Comparison of ENCODE assay signal across 16 cellular contexts in genomic region chr14:34826661-34827060, GRCh38. TPM values are rescaled to one million over a fixed set of nuclear protein-coding genes. Genes with fewer than 3 reads are reported as not detected.
DNase-seq lines count a peak whose midpoint lies in the region; ATAC-seq and TF ChIP-seq lines count a peak whose summit lies in the region.
"Had no signal": no experiment of that assay in that cellular context is flagged by ENCODE, and none has a peak within 500 bp of the region (broad histone marks: within the 10 kb centered on the region; RNA-seq: fewer than 3 reads in every experiment).

No MANE protein-coding gene starts in this region.

- CTCF ChIA-PET in PC-3 (lab: Charles Lee): no interaction called here
- CTCF ChIA-PET in OCI-LY7 (lab: Charles Lee; ENCODE audit: unreplicated experiment): no interaction called here

- peaks cover 28% of the 10 kb centered on the region for H3K4me1 Mint-ChIP-seq in activated CD4-positive, alpha-beta T cell treated with anti-CD3 and anti-CD28 coated beads, Interleukin-2, amount 10 ng/mL, durations not matched to agents 24 days and 14 days
- H3K4me1 Mint-ChIP-seq: neural progenitor cell had no signal

- H3K79me2 ChIP-seq in PC-3 (ENCODE audit: low read length) (peaks cover 9% of the 10 kb centered on the region; the same call in 1 of the 2 replicates), OCI-LY7 (ENCODE audit: insufficient read depth, low read depth, low read length) (peaks cover 38% of the 10 kb centered on the region; the same call in 1 of the 2 replicates)

- H3K27ac Mint-ChIP-seq in activated CD4-positive, alpha-beta T cell treated with anti-CD3 and anti-CD28 coated beads, Interleukin-2, amount 10 ng/mL, durations not matched to agents 24 days and 14 days: peak overlapping the region; percentile 23
- H3K27ac Mint-ChIP-seq: neural progenitor cell had no signal

- H3K4me3 Mint-ChIP-seq in activated CD4-positive, alpha-beta T cell treated with anti-CD3 and anti-CD28 coated beads, Interleukin-2, amount 10 ng/mL, durations not matched to agents 24 days and 14 days: no peak overlapping the region
- H3K4me3 Mint-ChIP-seq: neural progenitor cell had no signal

- H3K36me3 Mint-ChIP-seq in activated CD4-positive, alpha-beta T cell treated with anti-CD3 and anti-CD28 coated beads, Interleukin-2, amount 10 ng/mL, durations not matched to agents 24 days and 14 days (ENCODE audit: low read depth): peaks cover 51% of the 10 kb centered on the region

- no peaks in the 10 kb centered on the region for H3K27me3 ChIP-seq in PC-3 (ENCODE audit: low read length)
- H3K27me3 ChIP-seq: neural progenitor cell, Peyer's patch, thyroid gland had no signal

- no peaks in the 10 kb centered on the region for H3K9me2 ChIP-seq in PC-3 (replicated peaks; ENCODE audit: low read length)
- H3K9me2 ChIP-seq in OCI-LY7 (ENCODE audit: insufficient read depth, low read length): no peaks in the 10 kb centered on the region

- BruUV-seq in PC-3 (replicated peaks; lab: Mats Ljungman, UMichigan) (no TSS peak), OCI-LY7 (replicated peaks; lab: Mats Ljungman, UMichigan) (no TSS peak)

- H3K27me3 Mint-ChIP-seq in activated CD4-positive, alpha-beta T cell treated with anti-CD3 and anti-CD28 coated beads, Interleukin-2, amount 10 ng/mL, durations not matched to agents 24 days and 14 days: no peaks in the 10 kb centered on the region

- H3K4me2 ChIP-seq in PC-3 (ENCODE audit: low read length) (no peak overlapping the region), OCI-LY7 (ENCODE audit: low read length) (no peak overlapping the region)
- H3K4me2 ChIP-seq: neural progenitor cell had no signal

- H3K4me3 ChIP-seq in PC-3 (ENCODE audit: low read length): no peak overlapping the region
- H3K4me3 ChIP-seq in choroid plexus epithelial cell (ENCODE audit: low read depth, low read length): no peak overlapping the region
- no peak overlapping the region for H3K4me3 ChIP-seq in OCI-LY7 (ENCODE audit: low read depth, low read length, poor library complexity, severe bottlenecking)
- H3K4me3 ChIP-seq: left ventricle myocardium inferior, neural progenitor cell, Peyer's patch, thyroid gland had no signal

- peaks cover 3% of the 10 kb centered on the region for H3K9me3 Mint-ChIP-seq in activated CD4-positive, alpha-beta T cell treated with anti-CD3 and anti-CD28 coated beads, Interleukin-2, amount 10 ng/mL, durations not matched to agents 24 days and 14 days
- H3K9me3 Mint-ChIP-seq: neural progenitor cell had no signal

- H3K36me3 ChIP-seq in PC-3 (ENCODE audit: low read depth, low read length): peaks cover 6% of the 10 kb centered on the region; the same call in 1 of the 2 replicates
- peaks cover 83% of the 10 kb centered on the region for H3K36me3 ChIP-seq in OCI-LY7 (ENCODE audit: insufficient read depth, low read length)
- H3K36me3 ChIP-seq: neural progenitor cell, thyroid gland had no signal

- no peaks in the 10 kb centered on the region for H3K4me1 ChIP-seq in PC-3 (ENCODE audit: insufficient read depth, low read length)
- no peaks in the 10 kb centered on the region for H3K4me1 ChIP-seq in OCI-LY7 (ENCODE audit: insufficient read depth, low read length, poor library complexity, severe bottlenecking)
- H3K4me1 ChIP-seq: left ventricle myocardium inferior, neural progenitor cell, Peyer's patch, thyroid gland had no signal

- no peak for TF ChIP-seq CTCF in PC-3 (conservative IDR thresholded peaks at IDR 0.05; ENCODE audit: low read depth, low read length)
- no peak for TF ChIP-seq CTCF in choroid plexus epithelial cell (conservative IDR thresholded peaks at IDR 0.05; ENCODE audit: low read depth, low read length)
- TF ChIP-seq CTCF in OCI-LY7 (conservative IDR thresholded peaks at IDR 0.05; ENCODE audit: low read length): no peak

- no peaks in the 10 kb centered on the region for H3K9me3 ChIP-seq in PC-3 (ENCODE audit: low read length)
- no peaks in the 10 kb centered on the region for H3K9me3 ChIP-seq in OCI-LY7 (ENCODE audit: low read length)
- H3K9me3 ChIP-seq: left ventricle myocardium inferior, Peyer's patch, thyroid gland had no signal

- DNase-seq in activated CD4-positive, alpha-beta T cell treated with anti-CD3 and anti-CD28 coated beads, Interleukin-2, amount 10 ng/mL, durations not matched to agents 24 days and 14 days: no peak
- no peak for DNase-seq in activated CD4-positive, alpha-beta T cell treated with anti-CD3 and anti-CD28 coated beads for 4 hours
- DNase-seq in PC-3: peak; percentile 10
- peak; percentile 35 for DNase-seq in choroid plexus epithelial cell (ENCODE audit: low read depth)
- DNase-seq in renal cortical epithelial cell (ENCODE audit: low read depth): peak; percentile 15
- no peak for DNase-seq in nucleus accumbens (lab: John Stamatoyannopoulos, UW)
- DNase-seq in OCI-LY7 (ENCODE audit: low spot score): no peak
- DNase-seq: anterior cingulate cortex; effector memory CD4-positive, alpha-beta T cell; left ventricle myocardium inferior; Peyer's patch; small intestine; thyroid gland had no signal

- peak; percentile 79 for ATAC-seq in PC-3
- no peak for ATAC-seq in GM21515 (IDR thresholded peaks at IDR 0.05; ENCODE audit: unreplicated experiment)

- no peaks in the 10 kb centered on the region for H3F3A ChIP-seq in PC-3 (ENCODE audit: low read length, unreplicated experiment)

- H3K27ac ChIP-seq in PC-3 (ENCODE audit: low read length) (no peak overlapping the region), OCI-LY7 (ENCODE audit: low read depth, low read length, poor library complexity, severe bottlenecking) (no peak overlapping the region)
- H3K27ac ChIP-seq: HL-60, left ventricle myocardium inferior, neural progenitor cell, Peyer's patch, thyroid gland had no signal

- intact Hi-C loops in activated CD4-positive, alpha-beta T cell treated with anti-CD3 and anti-CD28 coated beads, Interleukin-2, amount 10 ng/mL, durations not matched to agents 24 days and 14 days (cut with micrococcal nuclease): no loop called here
- intact Hi-C loops in PC-3 (cut with micrococcal nuclease) (no loop called here), OCI-LY7 (cut with micrococcal nuclease; ENCODE audit: unreplicated experiment) (no loop called here)

- no peak overlapping the region for H3K9ac ChIP-seq in PC-3 (ENCODE audit: low read length)
- H3K9ac ChIP-seq: neural progenitor cell had no signal

- POLR2A ChIA-PET in PC-3 (lab: Charles Lee; ENCODE audit: unreplicated experiment) (no interaction called here), OCI-LY7 (lab: Charles Lee) (interaction anchor here (0.9 to 1.2 kb wide), 2 partner anchors 26 to 41 kb away, joined by 3 read pairs; no protein-coding TSS in a partner anchor)

- H2AFZ ChIP-seq in PC-3 (ENCODE audit: low read length): no peak overlapping the region
- H2AFZ ChIP-seq in OCI-LY7 (ENCODE audit: low read length): no peak overlapping the region
- H2AFZ ChIP-seq: neural progenitor cell had no signal

- H4K20me1 ChIP-seq in PC-3 (ENCODE audit: low read length): no peaks in the 10 kb centered on the region
- H4K20me1 ChIP-seq in OCI-LY7 (ENCODE audit: insufficient read depth, low read length): no peaks in the 10 kb centered on the region

RNA-seq across cellular contexts. Expression of gene BAZ1A, which starts 48.5 kb away (rescaled TPM):
- 89.7 TPM in 2 replicates for total RNA-seq in activated CD4-positive, alpha-beta T cell treated with anti-CD3 and anti-CD28 coated beads, Interleukin-2, amount 10 ng/mL, durations not matched to agents 24 days and 14 days
- total RNA-seq in PC-3 (2014; rRNA removed) (24.7 and 30.6 TPM in 2 replicates), renal cortical epithelial cell (48.6 and 68.4 TPM in 2 replicates), OCI-LY7 (2022) (58.6 and 58.7 TPM in 2 replicates)
- 39.6 and 42.2 TPM in 2 replicates for total RNA-seq in OCI-LY7 (2014; rRNA removed; shearing (Covaris generic))

Comparison
In these comparisons a context has a peak if more than half of its experiments do, and no peak if none do; other contexts are left out.
1. DNase-seq: peak in PC-3 (single experiment), choroid plexus epithelial cell (single experiment) and renal cortical epithelial cell (single experiment); none in activated CD4-positive, alpha-beta T cell treated with anti-CD3 and anti-CD28 coated beads, Interleukin-2, amount 10 ng/mL, durations not matched to agents 24 days and 14 days (single experiment), activated CD4-positive, alpha-beta T cell treated with anti-CD3 and anti-CD28 coated beads for 4 hours (0 of 2), nucleus accumbens (0 of 56) and OCI-LY7 (single experiment).